In the genomic region with DNA sequence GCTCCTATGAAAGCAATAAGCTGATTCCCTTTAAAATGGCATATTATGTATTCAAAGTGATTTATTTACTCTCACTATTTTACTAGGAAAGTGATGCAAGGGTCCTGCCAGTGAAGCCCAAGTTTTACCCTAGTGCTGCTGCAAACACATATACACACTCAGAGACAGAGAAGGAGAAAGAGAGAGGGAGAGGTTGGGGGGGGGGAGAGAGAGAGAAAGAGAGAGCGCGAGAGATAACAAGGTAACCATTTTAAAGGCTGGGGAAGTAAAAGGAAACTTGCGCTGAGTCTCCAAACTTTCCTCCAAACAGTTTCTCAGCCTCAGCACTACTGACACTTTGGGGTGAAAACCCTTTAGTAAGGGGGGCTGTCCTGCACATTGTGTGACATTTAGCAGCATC, we compare ENCODE assay signal across 30 cellular contexts. TPM values are rescaled to one million over a fixed set of nuclear protein-coding genes. Genes with fewer than 3 reads are reported as not detected.
DNase-seq lines count a peak whose midpoint lies in the region; TF ChIP-seq lines count a peak whose summit lies in the region.
"Had no signal": no experiment of that assay in that cellular context is flagged by ENCODE, and none has a peak within 500 bp of the region (broad histone marks: within the 10 kb centered on the region; RNA-seq: fewer than 3 reads in every experiment).

No MANE protein-coding gene starts in this region.

- peaks cover 3% of the 10 kb centered on the region for H3K9me3 Mint-ChIP-seq in activated CD4-positive, alpha-beta T cell treated with anti-CD3 and anti-CD28 coated beads, Interleukin-2, amount 10 ng/mL, durations not matched to agents 24 days and 14 days
- H3K9me3 Mint-ChIP-seq: natural killer cell had no signal

- 90% methylated on average over 3 of the region's 3 CpGs for WGBS in hepatocyte (ENCODE audit: low lambda C conversion rate, missing lambda C conversion rate)
- 97% methylated on average over 3 of the region's 3 CpGs for WGBS in thymus

- H3K27me3 ChIP-seq in ascending aorta (no peaks in the 10 kb centered on the region), hepatocyte (no peaks in the 10 kb centered on the region), thymus (ENCODE audit: control insufficient read depth, insufficient read depth) (no peaks in the 10 kb centered on the region)
- H3K27me3 ChIP-seq: adrenal gland; BLaER1 treated with 17β-estradiol and CSF1 and Interleukin-3, amounts not matched to agents 10 nM and 100 nM; suprapubic skin had no signal

- no peak overlapping the region for H3K4me3 Mint-ChIP-seq in activated CD4-positive, alpha-beta T cell treated with anti-CD3 and anti-CD28 coated beads, Interleukin-2, amount 10 ng/mL, durations not matched to agents 24 days and 14 days
- H3K4me3 Mint-ChIP-seq: activated CD4-positive, alpha-beta memory T cell treated with anti-CD3 and anti-CD28 coated beads, Interleukin-2, amount 10 ng/mL, durations not matched to agents 7 days and 5 days; activated naive CD4-positive, alpha-beta T cell treated with anti-CD3 and anti-CD28 coated beads for 36 hours; natural killer cell; T-helper 2 cell treated with Interferon-gamma antibody and Interleukin-4, amounts not matched to agents 5 μg/mL and 100 μg/mL, for 36 hours had no signal

- H3K27me3 Mint-ChIP-seq in activated CD4-positive, alpha-beta T cell treated with anti-CD3 and anti-CD28 coated beads, Interleukin-2, amount 10 ng/mL, durations not matched to agents 24 days and 14 days = no peaks in the 10 kb centered on the region
- H3K27me3 Mint-ChIP-seq: brain had no signal

- H3K79me2 ChIP-seq in hepatocyte = peaks cover 76% of the 10 kb centered on the region

- peaks cover 6% of the 10 kb centered on the region for H4K20me1 ChIP-seq in hepatocyte (ENCODE audit: insufficient read depth, poor library complexity, severe bottlenecking)

- peaks cover 2% of the 10 kb centered on the region for H3K36me3 Mint-ChIP-seq in activated CD4-positive, alpha-beta T cell treated with anti-CD3 and anti-CD28 coated beads, Interleukin-2, amount 10 ng/mL, durations not matched to agents 24 days and 14 days (ENCODE audit: low read depth)
- H3K36me3 Mint-ChIP-seq: natural killer cell had no signal

- H2AFZ ChIP-seq in hepatocyte = no peak overlapping the region

- H3K4me1 ChIP-seq in HEK293 (ENCODE audit: control insufficient read depth, insufficient read depth, low read length) (peaks cover 29% of the 10 kb centered on the region), ascending aorta (peaks cover 7 to 42% of the 10 kb centered on the region in 2 donors), hepatocyte (ENCODE audit: insufficient read depth) (peaks cover 16% of the 10 kb centered on the region), thymus (ENCODE audit: control insufficient read depth, insufficient read depth, low read length) (peaks cover 6% of the 10 kb centered on the region)

- no peak overlapping the region for H3K4me2 ChIP-seq in hepatocyte
- H3K4me2 ChIP-seq: KMS-11 had no signal

- H3K27ac Mint-ChIP-seq in activated CD4-positive, alpha-beta T cell treated with anti-CD3 and anti-CD28 coated beads, Interleukin-2, amount 10 ng/mL, durations not matched to agents 24 days and 14 days = no peak overlapping the region
- H3K27ac Mint-ChIP-seq: activated CD4-positive, alpha-beta memory T cell treated with anti-CD3 and anti-CD28 coated beads, Interleukin-2, amount 10 ng/mL, durations not matched to agents 7 days and 5 days; activated naive CD4-positive, alpha-beta T cell treated with anti-CD3 and anti-CD28 coated beads for 36 hours; natural killer cell; T-helper 2 cell treated with Interferon-gamma antibody and Interleukin-4, amounts not matched to agents 5 μg/mL and 100 μg/mL, for 36 hours had no signal

- no peak for DNase-seq in ascending aorta (ENCODE audit: low spot score in 2 of 2)
- no peak for DNase-seq in hepatocyte (ENCODE audit: low spot score)
- no peak for DNase-seq in NCI-H226
- no peak for DNase-seq in stimulated activated CD4-positive, alpha-beta T cell treated with anti-CD3 and anti-CD28 coated beads, Interleukin-2, amount 100 ng/mL, for 24 hours
- DNase-seq in activated CD4-positive, alpha-beta T cell treated with anti-CD3 and anti-CD28 coated beads, Interleukin-2, amount 10 ng/mL, durations not matched to agents 24 days and 14 days = no peak
- DNase-seq: activated CD4-positive, alpha-beta memory T cell treated with anti-CD3 and anti-CD28 coated beads, Interleukin-2, amount 10 ng/mL, durations not matched to agents 7 days and 5 days; activated CD4-positive, CD25-positive, alpha-beta regulatory T cell treated with anti-CD3 and anti-CD28 coated beads, Interleukin-2, amount 50 U/mL, for 72 hours; activated CD8-positive, alpha-beta memory T cell treated with anti-CD3 and anti-CD28 coated beads, Interleukin-2, amount 50 U/mL, for 48 hours; activated naive CD4-positive, alpha-beta T cell treated with anti-CD3 and anti-CD28 coated beads for 36 hours; adrenal gland; DMS153; effector CD4-positive, alpha-beta T cell; islet precursor cell; natural killer cell; NCI-H1417 treated with DMSO at 0.1 percent for 48 hours; NCI-H2081 treated with DMSO at 0.1 percent for 48 hours; nucleus accumbens; SIG-M5; stimulated activated naive CD4-positive, alpha-beta T cell had no signal

- H3K4me1 Mint-ChIP-seq in activated CD4-positive, alpha-beta T cell treated with anti-CD3 and anti-CD28 coated beads, Interleukin-2, amount 10 ng/mL, durations not matched to agents 24 days and 14 days = peaks cover 13% of the 10 kb centered on the region

- intact Hi-C loops in ascending aorta (cut with DNase I) = loop anchor here (10.0 kb wide), 3 partner anchors 949 to 1989 kb away; a partner anchor contains a TSS
- intact Hi-C loops in activated CD4-positive, alpha-beta T cell treated with anti-CD3 and anti-CD28 coated beads, Interleukin-2, amount 10 ng/mL, durations not matched to agents 24 days and 14 days (cut with micrococcal nuclease) = no loop called here

- POLR2A ChIA-PET in HEK293 (lab: Yijun Ruan, JAX) = no interaction called here

- no peaks in the 10 kb centered on the region for H3K36me3 ChIP-seq in HEK293 (ENCODE audit: control insufficient read depth in 2 of 2, insufficient read depth in 1 of 2, low read length in 2 of 2)
- H3K36me3 ChIP-seq in ascending aorta = no peaks in the 10 kb centered on the region
- no peaks in the 10 kb centered on the region for H3K36me3 ChIP-seq in hepatocyte (replicated peaks; ENCODE audit: insufficient read depth, low read depth)
- H3K36me3 ChIP-seq in thymus (ENCODE audit: control insufficient read depth, insufficient read depth) = no peaks in the 10 kb centered on the region
- H3K36me3 ChIP-seq: adrenal gland, suprapubic skin had no signal

- no peak for TF ChIP-seq CTCF in HEK293 (tag by site-specific recombination; IDR thresholded peaks at IDR 0.05)
- no peak for TF ChIP-seq CTCF in ascending aorta (IDR thresholded peaks at IDR 0.05)
- no peak for TF ChIP-seq CTCF in hepatocyte (IDR thresholded peaks at IDR 0.05; ENCODE audit: poor library complexity)

- H3K27ac ChIP-seq in HEK293 (ENCODE audit: extremely low read depth, low read depth, low read length) (no peak overlapping the region), ascending aorta (peak overlapping the region; percentile 30 to 71), hepatocyte (peak overlapping the region; percentile 47), thymus (ENCODE audit: low read depth) (peak overlapping the region; percentile 8)
- H3K27ac ChIP-seq: adrenal gland; BLaER1 treated with 17β-estradiol and CSF1 and Interleukin-3, amounts not matched to agents 10 nM and 100 nM; KMS-11 had no signal

- no peaks in the 10 kb centered on the region for H3K9me2 ChIP-seq in hepatocyte (replicated peaks; ENCODE audit: insufficient read depth)

- H3K9me3 ChIP-seq in HEK293 (ENCODE audit: control insufficient read depth, insufficient read depth, low read depth, low read length) (no peaks in the 10 kb centered on the region), ascending aorta (no peaks in the 10 kb centered on the region), hepatocyte (ENCODE audit: low read depth) (no peaks in the 10 kb centered on the region), thymus (ENCODE audit: control insufficient read depth) (no peaks in the 10 kb centered on the region)
- H3K9me3 ChIP-seq: adrenal gland, suprapubic skin had no signal

- CTCF ChIA-PET in HEK293 (lab: Yijun Ruan, JAX) = interaction anchor here (0.7 kb wide), 1 partner anchor 128 kb away, joined by 3 read pairs; no protein-coding TSS in a partner anchor

- H3K4me3 ChIP-seq in HEK293 (ENCODE audit: low read depth, low read length) (no peak overlapping the region), ascending aorta (no peak overlapping the region), hepatocyte (no peak overlapping the region), thymus (ENCODE audit: low read length) (no peak overlapping the region)
- H3K4me3 ChIP-seq: adrenal gland; BLaER1 treated with 17β-estradiol and CSF1 and Interleukin-3, amounts not matched to agents 10 nM and 100 nM; GM12878; suprapubic skin had no signal

TF ChIP-seq in HEK293, 187 proteins besides CTCF, POLR2A, EP300 and RAD21 (continues in another document):
- TF ChIP-seq ZNF596 (tag by site-specific recombination; IDR thresholded peaks at IDR 0.05) = peak; percentile 74; the same call in 1 of the 2 replicates
- TF ChIP-seq ZNF830 (tag by site-specific recombination; IDR thresholded peaks at IDR 0.05; ENCODE audit: low read depth) = no peak
- TF ChIP-seq ZIC2 (tag by site-specific recombination; IDR thresholded peaks at IDR 0.05) = no peak
- TF ChIP-seq ZNF514 (tag by site-specific recombination; IDR thresholded peaks at IDR 0.05) = no peak
- TF ChIP-seq PRDM1 (tag by site-specific recombination; IDR thresholded peaks at IDR 0.05) = peak; percentile 97

RNA-seq across cellular contexts. Expression of a gene that starts 5.9 kb away (rescaled TPM):
- total RNA-seq in ascending aorta = 6.2 TPM
- 5.7 and 6.4 TPM in 2 replicates for total RNA-seq in hepatocyte
- 2.1 and 3.3 TPM in 2 replicates for polyA plus RNA-seq in hepatocyte
- 3.7 TPM for polyA plus RNA-seq in thymus
- total RNA-seq in activated CD4-positive, alpha-beta T cell treated with anti-CD3 and anti-CD28 coated beads, Interleukin-2, amount 10 ng/mL, durations not matched to agents 24 days and 14 days = 8.9 and 10.0 TPM in 2 replicates

RNA-seq across cellular contexts. Expression of a gene that starts 39.2 kb away (rescaled TPM):
- total RNA-seq in ascending aorta = not detected
- 0.08 and 0.23 TPM in 2 replicates for total RNA-seq in hepatocyte
- polyA plus RNA-seq in hepatocyte = 0.23 and 0.69 TPM in 2 replicates
- polyA plus RNA-seq in thymus = 5.6 TPM
- total RNA-seq in activated CD4-positive, alpha-beta T cell treated with anti-CD3 and anti-CD28 coated beads, Interleukin-2, amount 10 ng/mL, durations not matched to agents 24 days and 14 days = not detected in 2 replicates
- total RNA-seq: activated CD4-positive, alpha-beta memory T cell treated with anti-CD3 and anti-CD28 coated beads, Interleukin-2, amount 10 ng/mL, durations not matched to agents 7 days and 5 days; activated naive CD4-positive, alpha-beta T cell treated with anti-CD3 and anti-CD28 coated beads for 36 hours; mononuclear cell; natural killer cell; pulmonary artery endothelial cell; skeletal muscle tissue had no signal
